9 cellular contexts compared by ENCODE assay signal in the genomic region with DNA sequence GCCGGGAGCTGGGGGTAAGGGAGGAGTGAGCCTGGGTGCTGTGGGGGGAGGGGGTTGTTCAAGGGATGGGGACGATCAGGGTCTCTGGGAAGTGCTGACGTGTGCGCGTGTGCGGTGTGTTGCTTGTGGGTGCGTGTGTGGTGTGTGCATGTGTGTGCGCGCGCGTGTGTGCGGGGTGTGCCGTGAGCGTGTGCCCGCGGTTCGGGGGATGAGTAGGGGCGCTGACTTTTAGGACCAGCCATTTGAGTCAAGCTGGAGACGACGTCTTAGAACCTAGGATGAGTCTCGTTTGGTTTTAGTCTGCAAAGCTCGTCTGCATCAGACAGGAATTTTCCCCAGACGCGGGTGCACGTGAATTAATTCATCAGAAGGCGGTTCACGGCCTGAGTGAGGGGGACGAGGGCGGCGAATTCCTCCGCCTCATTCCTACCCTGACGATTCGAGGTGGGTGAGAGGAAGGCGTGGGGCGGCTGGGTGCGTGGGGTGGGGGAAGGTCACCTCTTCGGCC. TPM values are rescaled to one million over a fixed set of nuclear protein-coding genes. Genes with fewer than 3 reads are reported as not detected.
DNase-seq lines count a peak whose midpoint lies in the region; ATAC-seq and TF ChIP-seq lines count a peak whose summit lies in the region.
"Had no signal": no experiment of that assay in that cellular context is flagged by ENCODE, and none has a peak within 500 bp of the region (broad histone marks: within the 10 kb centered on the region; RNA-seq: fewer than 3 reads in every experiment).

No MANE protein-coding gene starts in this region.

- no peaks in the 10 kb centered on the region for H3K9me3 ChIP-seq in right atrium auricular region
- peaks cover 5% of the 10 kb centered on the region for H3K9me3 ChIP-seq in WERI-Rb-1 (ENCODE audit: severe bottlenecking)
- no peaks in the 10 kb centered on the region for H3K9me3 ChIP-seq in iPS-18a (ENCODE audit: control insufficient read depth, low read depth, low read length)
- H3K9me3 ChIP-seq in suprapubic skin: no peaks in the 10 kb centered on the region
- H3K9me3 ChIP-seq in vagina: no peaks in the 10 kb centered on the region

- 1% methylated on average over 37 of the region's 37 CpGs for WGBS in suprapubic skin

- H3K27me3 ChIP-seq in right atrium auricular region: peaks cover 10 to 41% of the 10 kb centered on the region in 2 donors
- no peaks in the 10 kb centered on the region for H3K27me3 ChIP-seq in WERI-Rb-1 (ENCODE audit: insufficient read depth, low read depth, severe bottlenecking)
- H3K27me3 ChIP-seq in iPS-18a (ENCODE audit: control insufficient read depth, insufficient read depth, low read length): peaks cover 93% of the 10 kb centered on the region
- H3K27me3 ChIP-seq in suprapubic skin: peaks cover 82% of the 10 kb centered on the region
- H3K27me3 ChIP-seq in vagina: peaks cover 7% of the 10 kb centered on the region

- TF ChIP-seq POLR2A in suprapubic skin (IDR thresholded peaks at IDR 0.05) (no peak), vagina (IDR thresholded peaks at IDR 0.05) (no peak)

- TF ChIP-seq CTCF in right atrium auricular region (IDR thresholded peaks at IDR 0.05): no peak
- no peak for TF ChIP-seq CTCF in WERI-Rb-1 (IDR thresholded peaks at IDR 0.05; ENCODE audit: low read depth, low read length)
- TF ChIP-seq CTCF in suprapubic skin (IDR thresholded peaks at IDR 0.05): no peak
- TF ChIP-seq CTCF in vagina (IDR thresholded peaks at IDR 0.05): no peak

- H3K27ac ChIP-seq in right atrium auricular region: no peak overlapping the region
- H3K27ac ChIP-seq in WERI-Rb-1: no peak overlapping the region
- no peak overlapping the region for H3K27ac ChIP-seq in iPS-18a (ENCODE audit: low read length)
- H3K27ac ChIP-seq in suprapubic skin: peak overlapping the region; percentile 26
- H3K27ac ChIP-seq in vagina: no peak overlapping the region

- H3K36me3 ChIP-seq in right atrium auricular region (no peaks in the 10 kb centered on the region), WERI-Rb-1 (no peaks in the 10 kb centered on the region), iPS-18a (ENCODE audit: control insufficient read depth, low read depth, low read length) (no peaks in the 10 kb centered on the region), suprapubic skin (no peaks in the 10 kb centered on the region), vagina (no peaks in the 10 kb centered on the region)

- H3K4me3 ChIP-seq in right atrium auricular region (peak overlapping the region in 1 of 2 donors; percentile 3), WERI-Rb-1 (ENCODE audit: low read depth, low read length) (no peak overlapping the region), iPS-18a (ENCODE audit: low read length) (peak overlapping the region; percentile 67), suprapubic skin (peak overlapping the region; percentile 42), vagina (no peak overlapping the region)

- no peak for TF ChIP-seq EP300 in suprapubic skin (IDR thresholded peaks at IDR 0.05)

- intact Hi-C loops in Right ventricle myocardium superior (cut with DNase I) (no loop called here), vagina (cut with DNase I) (no loop called here)

- no peak overlapping the region for H3K9ac ChIP-seq in iPS-18a (ENCODE audit: low read length)

- DNase-seq in Right ventricle myocardium superior (peak; percentile 20), right atrium auricular region (ENCODE audit: low spot score) (no peak), WERI-Rb-1 (peak; percentile 33), suprapubic skin (ENCODE audit: low spot score in 2 of 2) (no peak), vagina (ENCODE audit: extremely low spot score in 2 of 2) (no peak), NCI-H510A treated with DMSO at 0.1 percent for 48 hours (lab: John Stamatoyannopoulos, UW) (no peak), dermis blood vessel endothelial cell (no peak)
- DNase-seq: activated CD4-positive, alpha-beta T cell treated with anti-CD3 and anti-CD28 coated beads, Interleukin-2, amount 50 U/mL, for 1 hour had no signal

- no peak for ATAC-seq in Right ventricle myocardium superior (ENCODE audit: poor library complexity)

- H3K4me1 ChIP-seq in right atrium auricular region (peaks cover 0 to 18% of the 10 kb centered on the region in 2 donors), iPS-18a (ENCODE audit: control insufficient read depth, low read depth, low read length) (peaks cover 5% of the 10 kb centered on the region), suprapubic skin (peaks cover 33% of the 10 kb centered on the region), vagina (peaks cover 9% of the 10 kb centered on the region)

RNA-seq across cellular contexts. Expression of a gene that starts 0.9 kb away (rescaled TPM):
- total RNA-seq in Right ventricle myocardium superior (not detected), right atrium auricular region (not detected), suprapubic skin (1 to 10 TPM in 3 of 4 donors, under 1 TPM in 1; 0.40 to 8.7 (median 3.5) TPM), vagina (0.25 TPM), dermis blood vessel endothelial cell (not detected in 2 replicates)

RNA-seq across cellular contexts. Expression of a gene that starts 48.3 kb away (rescaled TPM):
- 1.1 TPM for total RNA-seq in Right ventricle myocardium superior
- total RNA-seq in right atrium auricular region: 1 to 10 TPM; 2.3 to 4.6 TPM
- total RNA-seq in suprapubic skin: 1 to 10 TPM in 1 of 4 donors, under 1 TPM in 1, not detected in 2; 0.95 to 9.5 TPM
- total RNA-seq in vagina: 4.2 TPM
- 7.3 and 7.5 TPM in 2 replicates for total RNA-seq in dermis blood vessel endothelial cell

Comparison
In these comparisons a context has a peak if more than half of its experiments do, and no peak if none do; other contexts are left out.
1. DNase-seq: peak in Right ventricle myocardium superior (single experiment) and WERI-Rb-1 (single experiment); none in right atrium auricular region (single experiment), suprapubic skin (0 of 2), vagina (0 of 2), NCI-H510A treated with DMSO at 0.1 percent for 48 hours (single experiment) and dermis blood vessel endothelial cell (single experiment).
2. H3K4me3 ChIP-seq: peak in iPS-18a (single experiment) and suprapubic skin (single experiment); none in WERI-Rb-1 (single experiment) and vagina (0 of 2).